9 cellular contexts compared by ENCODE assay signal in genomic region chr7:110534241-110534931, GRCh38.
DNase-seq lines count a peak whose midpoint lies in the region; ATAC-seq and TF ChIP-seq lines count a peak whose summit lies in the region.
"Had no signal": no experiment of that assay in that cellular context is flagged by ENCODE, and none has a peak within 500 bp of the region (broad histone marks: within the 10 kb centered on the region; RNA-seq: fewer than 3 reads in every experiment).

No MANE protein-coding gene starts in this region.

- no peak overlapping the region for H2BK15ac ChIP-seq in neuronal stem cell (ENCODE audit: low read length)

- no peak overlapping the region for H4K91ac ChIP-seq in neuronal stem cell (ENCODE audit: low read depth, low read length, poor library complexity)

- no peaks in the 10 kb centered on the region for H3K36me3 Mint-ChIP-seq in immature natural killer cell

- no peaks in the 10 kb centered on the region for H3K27me3 ChIP-seq in neuronal stem cell (ENCODE audit: control insufficient read depth in 3 of 3, insufficient read depth in 3 of 3, low read depth in 1 of 3, low read length in 3 of 3)

- no peak overlapping the region for H3K9ac ChIP-seq in neuronal stem cell (ENCODE audit: low read depth, low read length, poor library complexity)

- no peak overlapping the region for H2BK120ac ChIP-seq in neuronal stem cell (ENCODE audit: low read depth, low read length)

- peak; percentile 90 for DNase-seq in NCI-H2171 treated with DMSO at 0.1 percent for 48 hours (lab: John Stamatoyannopoulos, UW)
- DNase-seq in brain pericyte (ENCODE audit: low read depth, low spot score), result peak; percentile 29
- no peak for DNase-seq in neuronal stem cell (ENCODE audit: low spot score)
- no peak for DNase-seq in coronary artery (ENCODE audit: low spot score)
- DNase-seq in mucosa of descending colon, result no peak
- no peak for DNase-seq in immature natural killer cell
- no peak for DNase-seq in activated CD8-positive, alpha-beta memory T cell treated with anti-CD3 and anti-CD28 coated beads, Interleukin-2, amount 50 U/mL, for 4 hours
- DNase-seq: SW 1271 had no signal

- H3K27ac ChIP-seq in neuronal stem cell (replicated peaks; ENCODE audit: low read length) (no peak overlapping the region), coronary artery (no peak overlapping the region)

- peak overlapping the region; percentile 62 for H2AFZ ChIP-seq in neuronal stem cell (ENCODE audit: low read length)

- TF ChIP-seq CTCF in coronary artery (IDR thresholded peaks at IDR 0.05), result no peak
- TF ChIP-seq CTCF in mucosa of descending colon (IDR thresholded peaks at IDR 0.05), result no peak

- no peak overlapping the region for H2BK12ac ChIP-seq in neuronal stem cell (ENCODE audit: low read length)

- H3K4me1 Mint-ChIP-seq in immature natural killer cell, result no peaks in the 10 kb centered on the region

- H3K36me3 ChIP-seq in neuronal stem cell (replicated peaks in 1 of 2; ENCODE audit: control insufficient read depth in 2 of 2, insufficient read depth in 2 of 2, low read length in 2 of 2), result no peaks in the 10 kb centered on the region
- no peaks in the 10 kb centered on the region for H3K36me3 ChIP-seq in mucosa of descending colon (ENCODE audit: low read depth)

- intact Hi-C loops in mucosa of descending colon (cut with DNase I, micrococcal nuclease), result no loop called here

- H3K79me1 ChIP-seq in neuronal stem cell (ENCODE audit: low read depth, low read length), result no peaks in the 10 kb centered on the region

- H3K9me3 ChIP-seq in neuronal stem cell (replicated peaks in 1 of 2; ENCODE audit: control insufficient read depth in 2 of 2, insufficient read depth in 1 of 2, low read depth in 1 of 2, low read length in 2 of 2), result no peaks in the 10 kb centered on the region
- H3K9me3 ChIP-seq in mucosa of descending colon, result no peaks in the 10 kb centered on the region

- H4K8ac ChIP-seq in neuronal stem cell (ENCODE audit: low read depth, low read length), result no peak overlapping the region

- no peak overlapping the region for H3K4ac ChIP-seq in neuronal stem cell (ENCODE audit: low read length)

- no peak overlapping the region for H3K27ac Mint-ChIP-seq in immature natural killer cell

- peaks cover 0 to 4% (median 0%) of the 10 kb centered on the region in 3 donors for H3K27me3 Mint-ChIP-seq in immature natural killer cell (ENCODE audit: low read depth in 3 of 3)

- H3K18ac ChIP-seq in neuronal stem cell (ENCODE audit: low read length), result peak overlapping the region; percentile 76

- H2AK5ac ChIP-seq in neuronal stem cell (ENCODE audit: low read depth, low read length), result no peak overlapping the region

- H3K4me2 ChIP-seq in neuronal stem cell (ENCODE audit: insufficient read depth, low read length, poor library complexity, severe bottlenecking), result no peak overlapping the region

- peak; percentile 55 for ATAC-seq in GM19463 (IDR thresholded peaks at IDR 0.05; ENCODE audit: unreplicated experiment)
- ATAC-seq in mucosa of descending colon, result no peak

- H3K23ac ChIP-seq in neuronal stem cell (ENCODE audit: low read depth, low read length, poor library complexity), result no peak overlapping the region

- no CpG with 5 or more reads among the region's 7 CpGs for WGBS in neuronal stem cell (ENCODE audit: extremely low coverage in 2 of 2, insufficient read length in 2 of 2, insufficient replicate concordance in 1 of 2), 2 donors

- no peak overlapping the region for H3K4me3 Mint-ChIP-seq in immature natural killer cell

- no peak overlapping the region for H3K14ac ChIP-seq in neuronal stem cell (ENCODE audit: low read length)

- no peaks in the 10 kb centered on the region for H3K4me1 ChIP-seq in neuronal stem cell (ENCODE audit: control insufficient read depth in 2 of 2, insufficient read depth in 1 of 2, low read depth in 1 of 2, low read length in 2 of 2)
- no peaks in the 10 kb centered on the region for H3K4me1 ChIP-seq in mucosa of descending colon (ENCODE audit: low read depth)

- H3K4me3 ChIP-seq in neuronal stem cell (ENCODE audit: low read length in 2 of 2), result no peak overlapping the region
- H3K4me3 ChIP-seq in coronary artery, result no peak overlapping the region
- no peak overlapping the region for H3K4me3 ChIP-seq in mucosa of descending colon

- no peak overlapping the region for H2BK5ac ChIP-seq in neuronal stem cell (ENCODE audit: low read length)

- peaks cover 6 to 18% (median 12%) of the 10 kb centered on the region in 6 donors for H3K9me3 Mint-ChIP-seq in immature natural killer cell

Comparison
In these comparisons a context has a peak if more than half of its experiments do, and no peak if none do; other contexts are left out.
1. DNase-seq: peak in NCI-H2171 treated with DMSO at 0.1 percent for 48 hours (single experiment) and brain pericyte (single experiment); none in neuronal stem cell (single experiment), coronary artery (single experiment), mucosa of descending colon (0 of 3), immature natural killer cell (0 of 3) and activated CD8-positive, alpha-beta memory T cell treated with anti-CD3 and anti-CD28 coated beads, Interleukin-2, amount 50 U/mL, for 4 hours (single experiment).